ENCODE assay signal across 8 cellular contexts in the genomic region with DNA sequence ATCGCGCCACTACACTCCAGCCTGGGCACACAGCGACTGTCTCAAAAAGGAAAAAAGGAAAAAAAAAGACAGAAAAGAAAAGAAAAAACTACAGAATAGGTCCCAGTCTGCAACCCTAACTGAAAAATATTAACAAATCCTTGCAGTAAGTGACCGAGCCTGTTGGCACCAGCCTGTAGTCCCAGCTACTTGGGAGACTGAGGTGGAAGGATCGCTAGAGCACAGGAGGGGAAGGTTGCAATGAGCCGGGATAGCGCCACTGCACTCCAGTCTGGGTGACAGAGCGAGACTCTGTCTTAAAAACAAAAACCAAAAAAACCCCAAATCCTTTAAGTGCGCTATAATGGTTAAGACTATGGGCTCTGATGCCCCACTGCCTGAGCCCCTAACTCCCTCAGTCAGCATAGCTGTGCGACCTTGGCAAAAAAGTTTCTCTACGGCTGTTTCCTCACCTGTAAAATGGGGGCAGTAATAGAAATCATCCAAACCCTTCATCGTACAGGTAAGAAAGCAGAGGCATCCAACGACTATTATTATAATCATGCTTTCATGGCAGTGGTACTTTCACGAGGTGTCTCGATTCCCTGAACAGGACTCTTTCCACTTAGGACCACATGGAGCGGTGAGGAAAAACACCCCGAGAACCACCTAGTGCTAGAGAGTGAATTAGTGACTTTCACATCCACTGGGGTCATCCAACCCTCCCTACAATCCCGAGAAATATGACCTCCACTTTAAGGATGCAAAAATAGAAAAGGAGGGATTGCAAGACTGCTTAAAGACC. TPM values are rescaled to one million over a fixed set of nuclear protein-coding genes. Genes with fewer than 3 reads are reported as not detected.
DNase-seq lines count a peak whose midpoint lies in the region; ATAC-seq and TF ChIP-seq lines count a peak whose summit lies in the region.

No MANE protein-coding gene starts in this region.

- peak overlapping the region; percentile 70 to 92 (median 85) for H3K4me3 ChIP-seq in BLaER1 treated with 17β-estradiol and CSF1 and Interleukin-3, amounts not matched to agents 10 nM and 100 nM
- peak overlapping the region; percentile 97 for H3K4me3 ChIP-seq in psoas muscle

- peaks cover 12 to 22% (median 17%) of the 10 kb centered on the region in 11 experiments for H3K36me3 ChIP-seq in BLaER1 treated with 17β-estradiol and CSF1 and Interleukin-3, amounts not matched to agents 10 nM and 100 nM
- peaks cover 0 to 11% of the 10 kb centered on the region in 2 donors for H3K36me3 ChIP-seq in psoas muscle (ENCODE audit: insufficient read depth in 1 of 2, low read depth in 1 of 2)

- H3K4me2 ChIP-seq in BLaER1 treated with 17β-estradiol and CSF1 and Interleukin-3, amounts not matched to agents 10 nM and 100 nM = peak overlapping the region; percentile 79 to 98 (median 90)

- peak; percentile 56 for DNase-seq in activated CD8-positive, alpha-beta memory T cell treated with anti-CD3 and anti-CD28 coated beads, Interleukin-2, amount 50 U/mL, for 48 hours
- DNase-seq in Right ventricle myocardium superior (no peak), psoas muscle (no peak), DMS153 (lab: John Stamatoyannopoulos, UW) (no peak), MV-4-11 (lab: John Stamatoyannopoulos, UW) (no peak)

- peaks cover 16 to 32% (median 24%) of the 10 kb centered on the region in 10 experiments for H3K4me1 ChIP-seq in BLaER1 treated with 17β-estradiol and CSF1 and Interleukin-3, amounts not matched to agents 10 nM and 100 nM
- peaks cover 26% of the 10 kb centered on the region for H3K4me1 ChIP-seq in psoas muscle

- H4K20me1 ChIP-seq in BLaER1 treated with 17β-estradiol and CSF1 and Interleukin-3, amounts not matched to agents 10 nM and 100 nM = no peaks in the 10 kb centered on the region

- no peaks in the 10 kb centered on the region for H3K27me3 ChIP-seq in BLaER1 treated with 17β-estradiol and CSF1 and Interleukin-3, amounts not matched to agents 10 nM and 100 nM
- no peaks in the 10 kb centered on the region for H3K27me3 ChIP-seq in psoas muscle (ENCODE audit: insufficient read depth in 3 of 3, low read length in 2 of 3)

- no peak for TF ChIP-seq CTCF in psoas muscle (IDR thresholded peaks at IDR 0.05)

- H3K9me3 ChIP-seq in BLaER1 treated with 17β-estradiol and CSF1 and Interleukin-3, amounts not matched to agents 10 nM and 100 nM (replicated peaks in 1 of 11) = no peaks in the 10 kb centered on the region
- no peaks in the 10 kb centered on the region for H3K9me3 ChIP-seq in psoas muscle

- ATAC-seq in HG02678 (IDR thresholded peaks at IDR 0.05; ENCODE audit: unreplicated experiment) (peak; percentile 5), Right ventricle myocardium superior (ENCODE audit: poor library complexity) (peak; percentile 61), psoas muscle (peak; percentile 20 to 63 (median 47)), HG03457 (IDR thresholded peaks at IDR 0.05; ENCODE audit: unreplicated experiment) (no peak)

- H3K27ac ChIP-seq in BLaER1 treated with 17β-estradiol and CSF1 and Interleukin-3, amounts not matched to agents 10 nM and 100 nM = peak overlapping the region; percentile 72 to 89 (median 82); a peak in 21 of 22 replicates
- H3K27ac ChIP-seq in psoas muscle = peak overlapping the region; percentile 92

- intact Hi-C loops in Right ventricle myocardium superior (cut with DNase I) (loop anchor here (10.0 kb wide), 1 partner anchor 233 kb away; no protein-coding TSS in a partner anchor), psoas muscle (cut with DNase I) (loop anchor here (5.0 kb wide), 3 partner anchors 35 to 595 kb away; no protein-coding TSS in a partner anchor)

- WGBS in psoas muscle, 3 donors = 11 to 12% (median 11%) methylated on average over 18 of the region's 18 CpGs

- peak overlapping the region; percentile 80 to 90 (median 84) for H3K9ac ChIP-seq in BLaER1 treated with 17β-estradiol and CSF1 and Interleukin-3, amounts not matched to agents 10 nM and 100 nM

RNA-seq across cellular contexts. Expression of a gene that starts 0.8 kb away (rescaled TPM):
- total RNA-seq in Right ventricle myocardium superior (634 TPM), psoas muscle (100 to 1,000 TPM; 465 to 704 (median 639) TPM)
- 100 to 1,000 TPM; 401 to 791 (median 735) TPM for polyA plus RNA-seq in psoas muscle
